ENCODE assay signal across 8 cellular contexts in genomic region chr3:40505599-40506462, GRCh38. TPM values are rescaled to one million over a fixed set of nuclear protein-coding genes. Genes with fewer than 3 reads are reported as not detected.
DNase-seq lines count a peak whose midpoint lies in the region; ATAC-seq and TF ChIP-seq lines count a peak whose summit lies in the region.

Gene ZNF620, plus strand, starts transcription at chr3:40506039. Its CDS starts 314 bp downstream, at chr3:40506353.

- DNase-seq in AG04450 (ENCODE audit: low read depth, low spot score), result no peak
- DNase-seq in NCI-H524 treated with DMSO at 0.1 percent for 48 hours (lab: John Stamatoyannopoulos, UW), result peak; percentile 72
- peak; percentile 54 for DNase-seq in activated CD8-positive, alpha-beta T cell treated with anti-CD3 and anti-CD28 coated beads, Interleukin-2, amount 10 ng/mL, durations not matched to agents 7 days and 5 days
- DNase-seq in effector memory CD4-positive, alpha-beta T cell, result peak; percentile 11 to 34 (median 13)
- DNase-seq in mesendoderm, result peak; percentile 95
- peak; percentile 10 for DNase-seq in stimulated activated CD8-positive, alpha-beta memory T cell treated with anti-CD3 and anti-CD28 coated beads, Interleukin-15, amount 100 ng/mL, for 1 hour (ENCODE audit: low read depth)

- ATAC-seq in GM18870 (IDR thresholded peaks at IDR 0.05; ENCODE audit: unreplicated experiment), result peak; percentile 63
- ATAC-seq in HG03139 (IDR thresholded peaks at IDR 0.05; ENCODE audit: unreplicated experiment), result peak; percentile 76
- ATAC-seq in activated CD8-positive, alpha-beta T cell treated with anti-CD3 and anti-CD28 coated beads, Interleukin-2, amount 10 ng/mL, durations not matched to agents 7 days and 5 days, result peak; percentile 83

- no peaks in the 10 kb centered on the region for H3K79me2 ChIP-seq in mesendoderm (ENCODE audit: control insufficient read depth, insufficient read depth, low read length)

- H3K18ac ChIP-seq in mesendoderm (ENCODE audit: low read length), result peak within 1 kb of the TSS; percentile 72

- H4K8ac ChIP-seq in mesendoderm (ENCODE audit: low read depth, low read length), result no peak within 1 kb of the TSS

- H3K9me3 Mint-ChIP-seq in activated CD8-positive, alpha-beta T cell treated with anti-CD3 and anti-CD28 coated beads, Interleukin-2, amount 10 ng/mL, durations not matched to agents 7 days and 5 days (ENCODE audit: insufficient read depth), result no peaks in the 10 kb centered on the region

- H2BK120ac ChIP-seq in mesendoderm (ENCODE audit: low read depth, low read length), result no peak within 1 kb of the TSS

- H3K9me3 ChIP-seq in AG04450 (ENCODE audit: control insufficient read depth, insufficient read depth, low read length), result no peaks in the 10 kb centered on the region; the same call in 1 of the 2 replicates
- no peaks in the 10 kb centered on the region for H3K9me3 ChIP-seq in effector memory CD4-positive, alpha-beta T cell (ENCODE audit: control insufficient read depth, low read length)

- peak; percentile 36 for TF ChIP-seq CTCF in AG04450 (IDR thresholded peaks at IDR 0.05; ENCODE audit: low read depth, low read length)

- H3K27me3 ChIP-seq in AG04450 (ENCODE audit: control insufficient read depth, insufficient read depth, low read length) (no peaks in the 10 kb centered on the region), mesendoderm (ENCODE audit: insufficient read depth, low read length, poor library complexity) (no peaks in the 10 kb centered on the region)
- no peaks in the 10 kb centered on the region for H3K27me3 ChIP-seq in effector memory CD4-positive, alpha-beta T cell (replicated peaks; ENCODE audit: control insufficient read depth, insufficient read depth, low read length, poor library complexity, severe bottlenecking)

- H3K4me3 ChIP-seq in AG04450 (ENCODE audit: low read depth, low read length) (peak within 1 kb of the TSS; percentile 71), mesendoderm (ENCODE audit: low read length) (peak within 1 kb of the TSS; percentile 93)
- H3K4me3 ChIP-seq in effector memory CD4-positive, alpha-beta T cell (ENCODE audit: insufficient read depth, low read depth, low read length, poor library complexity, severe bottlenecking), result peak within 1 kb of the TSS; percentile 93

- peaks cover 27% of the 10 kb centered on the region for H3K4me1 Mint-ChIP-seq in activated CD8-positive, alpha-beta T cell treated with anti-CD3 and anti-CD28 coated beads, Interleukin-2, amount 10 ng/mL, durations not matched to agents 7 days and 5 days (ENCODE audit: low read depth)

- peak within 1 kb of the TSS; percentile 90 for H3K27ac Mint-ChIP-seq in activated CD8-positive, alpha-beta T cell treated with anti-CD3 and anti-CD28 coated beads, Interleukin-2, amount 10 ng/mL, durations not matched to agents 7 days and 5 days

- H2AK5ac ChIP-seq in mesendoderm (ENCODE audit: low read length), result no peak within 1 kb of the TSS

- no peak within 1 kb of the TSS for H2BK5ac ChIP-seq in mesendoderm (ENCODE audit: low read length)

- peak within 1 kb of the TSS; percentile 60 for H3K4ac ChIP-seq in mesendoderm (ENCODE audit: low read depth, low read length)

- H4K5ac ChIP-seq in mesendoderm (ENCODE audit: low read length), result peak within 1 kb of the TSS; percentile 65

- H3K27me3 Mint-ChIP-seq in activated CD8-positive, alpha-beta T cell treated with anti-CD3 and anti-CD28 coated beads, Interleukin-2, amount 10 ng/mL, durations not matched to agents 7 days and 5 days (ENCODE audit: low read depth), result no peaks in the 10 kb centered on the region

- H3K4me2 ChIP-seq in mesendoderm (ENCODE audit: low read length), result peak within 1 kb of the TSS; percentile 86

- H3K79me1 ChIP-seq in mesendoderm (ENCODE audit: low read length), result no peaks in the 10 kb centered on the region

- peak within 1 kb of the TSS; percentile 90 for H3K56ac ChIP-seq in mesendoderm (ENCODE audit: low read length)

- H3K36me3 Mint-ChIP-seq in activated CD8-positive, alpha-beta T cell treated with anti-CD3 and anti-CD28 coated beads, Interleukin-2, amount 10 ng/mL, durations not matched to agents 7 days and 5 days (ENCODE audit: low read depth), result peaks cover 9% of the 10 kb centered on the region

- H3K23ac ChIP-seq in mesendoderm (ENCODE audit: low read length), result no peak within 1 kb of the TSS

- H3K36me3 ChIP-seq in effector memory CD4-positive, alpha-beta T cell (ENCODE audit: control insufficient read depth, insufficient read depth, low read length), result no peaks in the 10 kb centered on the region
- H3K36me3 ChIP-seq in mesendoderm (ENCODE audit: control insufficient read depth, insufficient read depth, low read length), result no peaks in the 10 kb centered on the region

- H3K4me1 ChIP-seq in effector memory CD4-positive, alpha-beta T cell (ENCODE audit: control insufficient read depth, insufficient read depth, low read length, poor library complexity, severe bottlenecking), result no peaks in the 10 kb centered on the region
- H3K4me1 ChIP-seq in mesendoderm (ENCODE audit: control insufficient read depth, low read depth, low read length), result no peaks in the 10 kb centered on the region

- CTCF ChIA-PET in AG04450 (lab: Charles Lee), result interaction anchor here (0.6 to 1.3 kb wide), 6 partner anchors 28 to 1491 kb away, joined by 3 to 6 read pairs (median 4); partner anchors contain the start of gene EIF1B
- CTCF ChIA-PET in activated CD8-positive, alpha-beta T cell treated with anti-CD3 and anti-CD28 coated beads, Interleukin-2, amount 10 ng/mL, durations not matched to agents 7 days and 5 days (lab: Charles Lee), result interaction anchor here (0.7 to 2.3 kb wide), 13 partner anchors 9 to 334 kb away, joined by 3 to 9 read pairs (median 4); partner anchors contain the start of gene ZNF621

- peak within 1 kb of the TSS; percentile 94 for H3K4me3 Mint-ChIP-seq in activated CD8-positive, alpha-beta T cell treated with anti-CD3 and anti-CD28 coated beads, Interleukin-2, amount 10 ng/mL, durations not matched to agents 7 days and 5 days

- peak within 1 kb of the TSS; percentile 81 for H3K9ac ChIP-seq in mesendoderm (ENCODE audit: low read length)

- H3K27ac ChIP-seq in AG04450 (ENCODE audit: low read depth, low read length) (peak within 1 kb of the TSS; percentile 80), mesendoderm (ENCODE audit: low read depth, low read length) (peak within 1 kb of the TSS; percentile 45)
- no peak within 1 kb of the TSS for H3K27ac ChIP-seq in effector memory CD4-positive, alpha-beta T cell (ENCODE audit: insufficient read depth, low read length, poor library complexity, severe bottlenecking)

- no CpG with 5 or more reads among the region's 44 CpGs for WGBS in mesendoderm (ENCODE audit: extremely low coverage, insufficient coverage, low lambda C conversion rate)

- H2BK15ac ChIP-seq in mesendoderm (replicated peaks; ENCODE audit: low read depth), result no peak within 1 kb of the TSS

- POLR2A ChIA-PET in AG04450 (lab: Yijun Ruan, JAX), result interaction anchor here (1.0 to 1.6 kb wide), 3 partner anchors 19 to 52 kb away, joined by 3 to 8 read pairs (median 3); partner anchors contain the start of gene ZNF621
- POLR2A ChIA-PET in activated CD8-positive, alpha-beta T cell treated with anti-CD3 and anti-CD28 coated beads, Interleukin-2, amount 10 ng/mL, durations not matched to agents 7 days and 5 days (lab: Charles Lee), result interaction anchor here (0.6 to 1.1 kb wide), 5 partner anchors 16 to 147 kb away, joined by 3 to 7 read pairs (median 3); partner anchors contain the start of genes RPL14 and ZNF621

RNA-seq across cellular contexts. Expression of gene ZNF620, which starts in this region (rescaled TPM):
- 0.69 and 0.77 TPM in 2 replicates for polyA plus RNA-seq in AG04450 (2011; rRNA removed)
- 0.52 and 0.74 TPM in 2 replicates for polyA minus RNA-seq in AG04450 (2011; rRNA and poly(A)+ RNA removed)
- 1 to 10 TPM; 4.0 to 4.6 TPM for total RNA-seq in activated CD8-positive, alpha-beta T cell treated with anti-CD3 and anti-CD28 coated beads, Interleukin-2, amount 10 ng/mL, durations not matched to agents 7 days and 5 days
- polyA plus RNA-seq in mesendoderm (2013, experiment 1 of 2), result 8.6 TPM
- polyA plus RNA-seq in mesendoderm (2013, experiment 2 of 2), result 8.9 TPM
